In the genomic region with DNA sequence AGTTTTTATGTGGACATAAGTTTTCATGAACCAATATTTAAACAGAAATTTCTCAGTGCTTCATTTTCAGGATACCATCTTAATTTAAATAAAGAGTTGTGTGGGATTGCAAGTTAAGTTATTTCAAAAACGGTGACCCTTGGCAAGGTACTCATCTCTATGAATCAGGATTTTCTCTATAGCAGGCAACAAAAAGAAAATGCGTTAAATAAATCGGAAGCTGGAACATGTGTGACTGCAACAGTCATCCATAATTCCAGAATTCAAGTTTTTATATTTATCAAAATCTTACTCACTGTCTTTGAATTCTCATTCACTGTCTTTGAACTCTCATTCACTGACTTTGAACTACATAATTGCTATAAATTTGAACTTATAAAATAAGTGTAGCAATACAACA, we compare ENCODE assay signal across 17 cellular contexts.
"Had no signal": no experiment of that assay in that cellular context is flagged by ENCODE, and none has a peak within 500 bp of the region (broad histone marks: within the 10 kb centered on the region; RNA-seq: fewer than 3 reads in every experiment).

No MANE protein-coding gene starts in this region.

- H3K4me1 ChIP-seq: pancreas, uterus had no signal

- ATAC-seq: effector memory CD8-positive, alpha-beta T cell; pancreas; right cardiac atrium; stimulated activated memory B cell treated with anti-CD40 and anti-IgM and Interleukin-4, amounts not matched to agents 10 μg/mL and 1 μg/mL and 100 μg/mL, for 72 hours had no signal

- H3K27ac ChIP-seq: heart left ventricle, pancreas, spleen had no signal

- H3K27me3 ChIP-seq: heart left ventricle, pancreas, tibial artery, upper lobe of left lung, uterus had no signal

- H3K9me3 ChIP-seq: esophagus squamous epithelium, heart left ventricle, pancreas, spleen, tibial artery, upper lobe of left lung, uterus had no signal

- DNase-seq: effector memory CD8-positive, alpha-beta T cell; esophagus squamous epithelium; heart left ventricle; hippocampal formation; kidney glomerular epithelial cell; mammary epithelial cell; natural killer cell; pancreas; right cardiac atrium; spleen; stimulated activated CD4-positive, alpha-beta T cell treated with anti-CD3 and anti-CD28 coated beads, Interleukin-15, amount 100 ng/mL, for 24 hours; stimulated activated CD4-positive, alpha-beta T cell treated with anti-CD3 and anti-CD28 coated beads, Interleukin-1b, Interleukin-23, amount 100 ng/mL, for 48 hours; stimulated activated CD4-positive, alpha-beta T cell treated with anti-CD3 and anti-CD28 coated beads, Interleukin-4, amount 100 ng/mL, for 24 hours; tibial artery; upper lobe of left lung; uterus had no signal

- H3K36me3 ChIP-seq: esophagus squamous epithelium, heart left ventricle, pancreas, spleen, tibial artery, upper lobe of left lung, uterus had no signal

- H3K4me3 ChIP-seq: esophagus squamous epithelium, heart left ventricle, pancreas, spleen, tibial artery, upper lobe of left lung, uterus had no signal
